ENCODE assay signal across 1 cellular context in the genomic region with DNA sequence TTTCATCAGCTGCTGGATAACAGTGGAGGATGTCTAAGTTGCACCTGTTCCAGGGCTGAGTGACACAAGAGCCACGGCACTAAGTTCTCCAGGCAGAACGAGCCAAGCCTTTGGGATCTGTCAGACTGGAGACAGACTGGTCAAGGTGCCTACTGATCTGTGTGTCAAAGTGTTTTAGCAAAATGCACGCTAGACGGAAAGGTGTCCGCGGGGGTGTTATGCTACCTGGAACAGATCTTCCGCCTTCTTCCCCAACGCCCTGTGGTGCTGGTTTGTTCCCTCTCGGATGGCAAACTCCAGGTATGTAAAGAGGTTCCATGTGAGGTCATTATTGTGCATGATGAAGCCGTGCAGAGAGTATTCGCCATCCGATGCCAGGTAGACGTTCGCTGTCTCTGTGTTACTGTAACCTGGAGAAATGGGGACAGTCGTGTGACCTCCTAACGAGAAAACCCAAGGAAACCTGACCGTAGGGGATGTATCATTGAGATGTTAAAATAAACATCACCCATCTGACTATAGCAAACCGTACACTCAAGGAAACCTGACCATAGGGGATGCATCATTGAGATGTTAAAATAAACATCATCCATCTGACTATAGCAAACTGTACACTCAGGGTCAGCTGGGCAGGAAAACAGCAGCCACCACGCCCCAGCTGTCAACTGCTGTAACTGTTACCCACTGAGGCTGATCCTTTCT.
TF ChIP-seq lines count a peak whose summit lies in the region.

No MANE protein-coding gene starts in this region.

TF ChIP-seq in HEK293, 187 proteins besides CTCF, POLR2A, EP300 and RAD21 (continued from another document):
- TF ChIP-seq ZNF555 (tag by site-specific recombination; conservative IDR thresholded peaks at IDR 0.05): no peak
- TF ChIP-seq ZSCAN4 (tag by site-specific recombination; IDR thresholded peaks at IDR 0.05): no peak
- TF ChIP-seq ZNF266 (tag by site-specific recombination; IDR thresholded peaks at IDR 0.05; ENCODE audit: low read depth): no peak
- no peak for TF ChIP-seq BCL11A (tag by site-specific recombination; IDR thresholded peaks at IDR 0.05; ENCODE audit: low read depth)
- peak; percentile 76; the same call in 1 of the 2 replicates for TF ChIP-seq ZNF184 (tag by site-specific recombination; IDR thresholded peaks at IDR 0.05)
- 0 out of 2 replicates have a peak, but pooled peaks have one; percentile 41 for TF ChIP-seq RBAK (tag by site-specific recombination; IDR thresholded peaks at IDR 0.05)
- TF ChIP-seq ZNF24 (tag by site-specific recombination; IDR thresholded peaks at IDR 0.05): no peak
- no peak for TF ChIP-seq ZNF664 (tag by site-specific recombination; IDR thresholded peaks at IDR 0.05)
- no peak for TF ChIP-seq ZSCAN18 (tag by site-specific recombination; IDR thresholded peaks at IDR 0.05)
- no peak for TF ChIP-seq ZNF114 (tag by site-specific recombination; IDR thresholded peaks at IDR 0.05)
- 0 out of 2 replicates have a peak, but pooled peaks have one; percentile 12 for TF ChIP-seq ZNF354C (tag by site-specific recombination; IDR thresholded peaks at IDR 0.05; ENCODE audit: borderline replicate concordance, low read depth)
- TF ChIP-seq ZNF324 (tag by site-specific recombination; IDR thresholded peaks at IDR 0.05): peak; percentile 64; the same call in 1 of the 2 replicates
- peak; percentile 94 for TF ChIP-seq SETDB1 (IDR thresholded peaks at IDR 0.05; ENCODE audit: insufficient read length, low read length)
- no peak for TF ChIP-seq MYNN (tag by site-specific recombination; IDR thresholded peaks at IDR 0.05; ENCODE audit: borderline replicate concordance)
- TF ChIP-seq ZNF585B (tag by site-specific recombination; IDR thresholded peaks at IDR 0.05): no peak
- peak; percentile 56; the same call in 1 of the 2 replicates for TF ChIP-seq ZNF610 (tag by site-specific recombination; IDR thresholded peaks at IDR 0.05; ENCODE audit: borderline replicate concordance)
- no peak for TF ChIP-seq ZNF76 (tag by site-specific recombination; IDR thresholded peaks at IDR 0.05; ENCODE audit: borderline replicate concordance, low read depth)
- TF ChIP-seq KLF1 (tag by site-specific recombination; IDR thresholded peaks at IDR 0.05): no peak
- TF ChIP-seq ZNF416 (tag by site-specific recombination; IDR thresholded peaks at IDR 0.05): 0 out of 2 replicates have a peak, but pooled peaks have one; percentile 21
- TF ChIP-seq ZNF561 (tag by site-specific recombination; IDR thresholded peaks at IDR 0.05; ENCODE audit: borderline replicate concordance): no peak
- no peak for TF ChIP-seq ZNF645 (tag by site-specific recombination; IDR thresholded peaks at IDR 0.05)
- TF ChIP-seq MZF1 (tag by site-specific recombination; IDR thresholded peaks at IDR 0.05; ENCODE audit: borderline replicate concordance): no peak; the same call in 1 of the 2 replicates
- peak; percentile 90 for TF ChIP-seq ZNF529 (tag by site-specific recombination; IDR thresholded peaks at IDR 0.05; ENCODE audit: insufficient replicate concordance)
- no peak for TF ChIP-seq ZNF37A (tag by site-specific recombination; IDR thresholded peaks at IDR 0.05)
- TF ChIP-seq SP3 (tag by site-specific recombination; IDR thresholded peaks at IDR 0.05): no peak
- no peak for TF ChIP-seq ZNF514 (tag by site-specific recombination; IDR thresholded peaks at IDR 0.05)
- 0 out of 2 replicates have a peak, but pooled peaks have one; percentile 53 for TF ChIP-seq ZNF169 (tag by site-specific recombination; IDR thresholded peaks at IDR 0.05)
- peak; percentile 14 for TF ChIP-seq ZNF510 (tag by site-specific recombination; IDR thresholded peaks at IDR 0.05; ENCODE audit: insufficient replicate concordance)
- no peak for TF ChIP-seq ZNF391 (tag by site-specific recombination; IDR thresholded peaks at IDR 0.05; ENCODE audit: borderline replicate concordance, low read depth)
- TF ChIP-seq, protein P1, sequence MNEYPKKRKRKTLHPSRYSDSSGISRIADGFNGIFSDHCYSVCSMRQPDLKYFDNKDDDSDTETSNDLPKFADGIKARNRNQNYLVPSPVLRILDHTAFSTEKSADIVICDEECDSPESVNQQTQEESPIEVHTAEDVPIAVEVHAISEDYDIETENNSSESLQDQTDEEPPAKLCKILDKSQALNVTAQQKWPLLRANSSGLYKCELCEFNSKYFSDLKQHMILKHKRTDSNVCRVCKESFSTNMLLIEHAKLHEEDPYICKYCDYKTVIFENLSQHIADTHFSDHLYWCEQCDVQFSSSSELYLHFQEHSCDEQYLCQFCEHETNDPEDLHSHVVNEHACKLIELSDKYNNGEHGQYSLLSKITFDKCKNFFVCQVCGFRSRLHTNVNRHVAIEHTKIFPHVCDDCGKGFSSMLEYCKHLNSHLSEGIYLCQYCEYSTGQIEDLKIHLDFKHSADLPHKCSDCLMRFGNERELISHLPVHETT (tag by site-specific recombination; IDR thresholded peaks at IDR 0.05): peak; percentile 63
